9 cellular contexts compared by ENCODE assay signal in genomic region chr17:81519284-81520020, GRCh38. TPM values are rescaled to one million over a fixed set of nuclear protein-coding genes. Genes with fewer than 3 reads are reported as not detected.
DNase-seq lines count a peak whose midpoint lies in the region; ATAC-seq, FAIRE-seq and TF ChIP-seq lines count a peak whose summit lies in the region.
"Had no signal": no experiment of that assay in that cellular context is flagged by ENCODE, and none has a peak within 500 bp of the region (broad histone marks: within the 10 kb centered on the region; RNA-seq: fewer than 3 reads in every experiment).

No MANE protein-coding gene starts in this region.

- TF ChIP-seq POLR2A in Raji (IDR thresholded peaks at IDR 0.05; ENCODE audit: insufficient read depth, low read depth, low read length) = peak; percentile 23; the same call in 1 of the 2 replicates

- TF ChIP-seq CTCF in astrocyte of the spinal cord (IDR thresholded peaks at IDR 0.05; ENCODE audit: low read depth, low read length) (peak; percentile 22), keratinocyte (optimal IDR thresholded peaks at IDR 0.05 in 1 of 3, IDR thresholded peaks at IDR 0.05 in 1 of 3, conservative IDR thresholded peaks at IDR 0.05 in 1 of 3; ENCODE audit: extremely low read depth in 1 of 3, insufficient read depth in 2 of 3, low read length in 3 of 3) (peak; percentile 47 to 71 (median 59)), BE2C (IDR thresholded peaks at IDR 0.05; ENCODE audit: low read depth, low read length) (no peak)

- peaks cover 3% of the 10 kb centered on the region for H4K20me1 ChIP-seq in keratinocyte (ENCODE audit: control insufficient read depth, extremely low read depth, insufficient read depth, low read length)

- peaks cover 14% of the 10 kb centered on the region for H3K4me1 ChIP-seq in keratinocyte (ENCODE audit: control insufficient read depth, extremely low read depth, insufficient read depth, low read length)
- no peaks in the 10 kb centered on the region for H3K4me1 ChIP-seq in BE2C

- no peaks in the 10 kb centered on the region for H3K9me1 ChIP-seq in keratinocyte (ENCODE audit: control insufficient read depth, extremely low read depth, insufficient read depth, low read length)

- H3K79me2 ChIP-seq in keratinocyte (ENCODE audit: control insufficient read depth, insufficient read depth, low read length) = no peaks in the 10 kb centered on the region

- no peak for ATAC-seq in GM19463 (IDR thresholded peaks at IDR 0.05; ENCODE audit: unreplicated experiment)

- peak overlapping the region; percentile 37 for H3K9ac ChIP-seq in keratinocyte (ENCODE audit: control insufficient read depth, extremely low read depth, insufficient read depth, low read length)

- H3K4me2 ChIP-seq in keratinocyte (ENCODE audit: control insufficient read depth, extremely low read depth, insufficient read depth, low read depth, low read length) = peak overlapping the region; percentile 84

- peak overlapping the region; percentile 22 for H3K4me3 ChIP-seq in astrocyte of the spinal cord (ENCODE audit: low read depth, low read length)
- peak overlapping the region; percentile 30 to 57 (median 51) for H3K4me3 ChIP-seq in keratinocyte (ENCODE audit: control insufficient read depth in 2 of 3, extremely low read depth in 1 of 3, insufficient read depth in 2 of 3, low read depth in 1 of 3, low read length in 3 of 3)
- H3K4me3 ChIP-seq in BE2C (ENCODE audit: low read depth, low read length) = no peak overlapping the region

- H3K27me3 ChIP-seq in keratinocyte (ENCODE audit: control insufficient read depth, extremely low read depth, insufficient read depth, low read length) (peaks cover 19% of the 10 kb centered on the region), BE2C (no peaks in the 10 kb centered on the region)

- peak overlapping the region; percentile 46 for H2AFZ ChIP-seq in keratinocyte (ENCODE audit: control insufficient read depth, low read length)

- H3K27ac ChIP-seq in keratinocyte (ENCODE audit: control insufficient read depth, insufficient read depth, low read length) = no peak overlapping the region

- FAIRE-seq in keratinocyte (lab: Jason Lieb, UNC) = no peak
- FAIRE-seq: G401.6 had no signal

- H3K36me3 ChIP-seq in keratinocyte (ENCODE audit: control insufficient read depth in 2 of 2, extremely low read depth in 1 of 2, insufficient read depth in 2 of 2, low read length in 2 of 2) = no peaks in the 10 kb centered on the region
- no peaks in the 10 kb centered on the region for H3K36me3 ChIP-seq in BE2C

- dilution Hi-C loops in keratinocyte (cut with MboI; ENCODE audit: extremely low pct_ligation_motif_present, low sequenced_read_pairs) = no loop called here

- DNase-seq in NCI-H1436 (lab: John Stamatoyannopoulos, UW) (peak; percentile 79), NCI-H1436 treated with DMSO at 0.1 percent for 48 hours (lab: John Stamatoyannopoulos, UW) (no peak), astrocyte of the spinal cord (ENCODE audit: low read depth, low spot score) (no peak), keratinocyte (ENCODE audit: low read depth, low spot score) (no peak), BE2C (no peak)
- DNase-seq in stimulated activated CD4-positive, alpha-beta T cell treated with anti-CD3 and anti-CD28 coated beads, TNF-alpha, amount 100 ng/mL, for 24 hours (ENCODE audit: low read depth in 3 of 3) = peak in 2 of 3 experiments; percentile 16 to 66

- in situ Hi-C loops in astrocyte of the spinal cord (cut with HindIII; ENCODE audit: low sequenced_read_pairs) = loop anchor here (10.0 kb wide), 1 partner anchor 115 kb away; no protein-coding TSS in a partner anchor

- H3K9me3 ChIP-seq in keratinocyte (ENCODE audit: control insufficient read depth, low read depth, low read length) = no peaks in the 10 kb centered on the region
- no peaks in the 10 kb centered on the region for H3K9me3 ChIP-seq in BE2C

RNA-seq across cellular contexts. Expression of gene ACTG1, which starts 6.9 kb away (rescaled TPM):
- 1,003 to 6,215 TPM (median 1,867 TPM) in 3 replicates for polyA plus RNA-seq in keratinocyte
- polyA plus RNA-seq in keratinocyte (2011; ENCODE audit: low read depth) = 5,158 TPM
- 3,252 and 7,102 TPM in 2 replicates for polyA plus RNA-seq in keratinocyte (2011; cell fraction: cytosol; rRNA removed)
- 2,825 and 3,350 TPM in 2 replicates for polyA plus RNA-seq in keratinocyte (2011; cell fraction: nucleus; rRNA removed)
- polyA plus RNA-seq in keratinocyte (2012; ENCODE audit: low replicate concordance) = 3,253 and 4,565 TPM in 2 replicates
- polyA minus RNA-seq in keratinocyte = 1,155 to 10,422 TPM (median 1,781 TPM) in 3 replicates
- polyA minus RNA-seq in keratinocyte (2011; cell fraction: cytosol; rRNA and poly(A)+ RNA removed) = 2,831 TPM
- 951 and 1,249 TPM in 2 replicates for polyA minus RNA-seq in keratinocyte (2011; cell fraction: nucleus; rRNA and poly(A)+ RNA removed)
- 2,263 TPM for polyA plus RNA-seq in BE2C (2012; ENCODE audit: insufficient read depth, insufficient read length, low read depth)

RNA-seq across cellular contexts. Expression of gene FSCN2, which starts 8.7 kb away (rescaled TPM):
- not detected in 3 replicates for polyA plus RNA-seq in keratinocyte
- not detected for polyA plus RNA-seq in keratinocyte (2011; ENCODE audit: low read depth)
- not detected in 2 replicates for polyA plus RNA-seq in keratinocyte (2011; cell fraction: cytosol; rRNA removed)
- 0.09 and 0.19 TPM in 2 replicates for polyA plus RNA-seq in keratinocyte (2011; cell fraction: nucleus; rRNA removed)
- polyA plus RNA-seq in keratinocyte (2012; ENCODE audit: low replicate concordance) = not detected in 2 replicates
- polyA minus RNA-seq in keratinocyte = not detected in 3 replicates
- not detected for polyA minus RNA-seq in keratinocyte (2011; cell fraction: cytosol; rRNA and poly(A)+ RNA removed)
- 0.32 TPM in 1 of 2 replicates, not detected in the other for polyA minus RNA-seq in keratinocyte (2011; cell fraction: nucleus; rRNA and poly(A)+ RNA removed)
- polyA plus RNA-seq in BE2C (2012; ENCODE audit: insufficient read depth, insufficient read length, low read depth) = 2.4 TPM

RNA-seq across cellular contexts. Expression of gene FAAP100, which starts 32.7 kb away (rescaled TPM):
- 3.8 to 7.4 TPM (median 6.9 TPM) in 3 replicates for polyA plus RNA-seq in keratinocyte
- polyA plus RNA-seq in keratinocyte (2011; ENCODE audit: low read depth) = 2.7 TPM
- polyA plus RNA-seq in keratinocyte (2011; cell fraction: cytosol; rRNA removed) = 3.7 and 9.0 TPM in 2 replicates
- 13.2 and 18.1 TPM in 2 replicates for polyA plus RNA-seq in keratinocyte (2011; cell fraction: nucleus; rRNA removed)
- 8.1 and 11.7 TPM in 2 replicates for polyA plus RNA-seq in keratinocyte (2012; ENCODE audit: low replicate concordance)
- 6.2 to 11.1 TPM (median 10.2 TPM) in 3 replicates for polyA minus RNA-seq in keratinocyte
- polyA minus RNA-seq in keratinocyte (2011; cell fraction: cytosol; rRNA and poly(A)+ RNA removed) = 16.1 TPM
- 14.0 and 14.1 TPM in 2 replicates for polyA minus RNA-seq in keratinocyte (2011; cell fraction: nucleus; rRNA and poly(A)+ RNA removed)
- polyA plus RNA-seq in BE2C (2012; ENCODE audit: insufficient read depth, insufficient read length, low read depth) = 43.0 TPM

Comparison
In these comparisons a context has a peak if more than half of its experiments do, and no peak if none do; other contexts are left out.
1. DNase-seq: peak in NCI-H1436 (single experiment) and stimulated activated CD4-positive, alpha-beta T cell treated with anti-CD3 and anti-CD28 coated beads, TNF-alpha, amount 100 ng/mL, for 24 hours (2 of 3); none in NCI-H1436 treated with DMSO at 0.1 percent for 48 hours (single experiment), astrocyte of the spinal cord (single experiment), keratinocyte (single experiment) and BE2C (single experiment).